Comparison of ENCODE assay signal across 29 cellular contexts in the genomic region with DNA sequence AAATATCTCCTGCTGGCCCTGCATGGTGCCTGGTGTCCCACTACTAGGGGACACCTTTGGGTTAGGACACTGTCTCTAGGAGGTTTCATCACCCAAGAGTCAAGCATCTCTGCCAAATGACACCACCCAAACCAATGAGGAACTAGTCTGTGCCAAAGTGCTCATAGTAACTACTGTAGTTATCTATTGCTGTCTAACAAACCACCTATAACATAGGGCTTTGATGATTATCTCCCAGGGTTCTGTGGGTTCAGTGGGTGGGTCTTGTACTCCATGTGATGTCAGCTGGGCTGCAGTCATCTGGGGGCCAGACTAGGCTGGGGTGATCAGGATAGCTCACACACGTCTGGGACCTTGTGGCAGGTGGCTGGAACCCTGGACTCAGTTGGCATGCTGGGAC.
"Had no signal": no experiment of that assay in that cellular context is flagged by ENCODE, and none has a peak within 500 bp of the region (broad histone marks: within the 10 kb centered on the region; RNA-seq: fewer than 3 reads in every experiment).

No MANE protein-coding gene starts in this region.

- H3K4me1 Mint-ChIP-seq: brain had no signal

- FAIRE-seq: astrocyte had no signal

- H3K27ac Mint-ChIP-seq: activated CD4-positive, alpha-beta memory T cell treated with anti-CD3 and anti-CD28 coated beads, Interleukin-2, amount 10 ng/mL, durations not matched to agents 7 days and 5 days; activated CD4-positive, alpha-beta T cell treated with anti-CD3 and anti-CD28 coated beads, Interleukin-2, amount 10 ng/mL, durations not matched to agents 7 days and 5 days; activated naive CD4-positive, alpha-beta T cell treated with anti-CD3 and anti-CD28 coated beads, Interleukin-2, amount 50 U/mL, for 24 hours; brain had no signal

- H3K36me3 Mint-ChIP-seq: brain had no signal

- DNase-seq: activated CD4-positive, alpha-beta memory T cell treated with anti-CD3 and anti-CD28 coated beads, Interleukin-2, amount 10 ng/mL, durations not matched to agents 7 days and 5 days; activated CD4-positive, alpha-beta T cell treated with anti-CD3 and anti-CD28 coated beads, Interleukin-2, amount 10 ng/mL, durations not matched to agents 7 days and 5 days; activated CD4-positive, CD25-positive, alpha-beta regulatory T cell; activated naive CD4-positive, alpha-beta T cell; activated T-cell treated with anti-CD3 and anti-CD28 coated beads, Interleukin-2, amount 50 U/mL, for 48 hours; amygdala; Karpas-422; MM.1S; NCI-H1092 treated with DMSO at 0.1 percent for 48 hours; NCI-H1417 treated with DMSO at 0.1 percent for 48 hours; NCI-H1694; NCI-H2029; NCI-H2107; NCI-H2171 treated with DMSO at 0.1 percent for 48 hours; NCI-H226; NCI-H510A; NCI-H526 treated with DMSO at 0.1 percent for 48 hours; NCI-H82; RPMI8226; T-cell; T1000 had no signal

- H3K4me3 ChIP-seq: cardiac muscle cell, SK-N-MC had no signal

- ATAC-seq: Panc1, Right ventricle myocardium inferior, T-cell had no signal

- H3K27me3 Mint-ChIP-seq: activated CD4-positive, alpha-beta memory T cell treated with anti-CD3 and anti-CD28 coated beads, Interleukin-2, amount 10 ng/mL, durations not matched to agents 7 days and 5 days; activated CD4-positive, alpha-beta T cell treated with anti-CD3 and anti-CD28 coated beads, Interleukin-2, amount 10 ng/mL, durations not matched to agents 7 days and 5 days; activated naive CD4-positive, alpha-beta T cell treated with anti-CD3 and anti-CD28 coated beads, Interleukin-2, amount 50 U/mL, for 24 hours; brain; T-cell had no signal

- H3K4me3 Mint-ChIP-seq: activated CD4-positive, alpha-beta memory T cell treated with anti-CD3 and anti-CD28 coated beads, Interleukin-2, amount 10 ng/mL, durations not matched to agents 7 days and 5 days; activated CD4-positive, alpha-beta T cell treated with anti-CD3 and anti-CD28 coated beads, Interleukin-2, amount 10 ng/mL, durations not matched to agents 7 days and 5 days; activated naive CD4-positive, alpha-beta T cell treated with anti-CD3 and anti-CD28 coated beads, Interleukin-2, amount 50 U/mL, for 24 hours; brain; T-cell had no signal

- H3K27ac ChIP-seq: cardiac muscle cell, SK-N-MC, VCaP had no signal

- H3K36me3 ChIP-seq: cardiac muscle cell had no signal

- H3K9me3 Mint-ChIP-seq: activated CD4-positive, alpha-beta T cell treated with anti-CD3 and anti-CD28 coated beads, Interleukin-2, amount 10 ng/mL, durations not matched to agents 7 days and 5 days; activated naive CD4-positive, alpha-beta T cell treated with anti-CD3 and anti-CD28 coated beads, Interleukin-2, amount 50 U/mL, for 24 hours had no signal

- H3K27me3 ChIP-seq: cardiac muscle cell had no signal
